In the genomic region with DNA sequence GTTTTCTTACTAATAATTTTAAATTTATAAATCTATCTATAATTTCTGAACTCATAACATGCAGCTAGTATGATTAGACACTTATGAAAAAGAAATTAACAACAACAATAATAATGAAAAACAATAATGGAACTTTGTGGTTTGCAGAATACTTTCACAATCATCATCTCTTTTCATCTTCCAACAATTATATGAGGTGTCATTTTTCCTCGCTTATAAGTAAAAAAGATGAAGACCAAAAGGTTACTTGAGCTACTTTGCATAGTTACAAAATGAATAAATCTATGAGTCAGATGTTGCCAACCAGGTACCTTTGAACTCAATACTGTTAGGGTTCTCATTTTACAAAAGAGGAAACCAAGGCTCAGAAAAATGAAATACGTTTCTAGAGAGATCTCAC, we compare ENCODE assay signal across 1 cellular context.
TF ChIP-seq lines count a peak whose summit lies in the region.

No MANE protein-coding gene starts in this region.

TF ChIP-seq in GM12878, 131 proteins besides CTCF, POLR2A, EP300 and RAD21 (continued from another document and continues in another):
- TF ChIP-seq, protein P1, sequence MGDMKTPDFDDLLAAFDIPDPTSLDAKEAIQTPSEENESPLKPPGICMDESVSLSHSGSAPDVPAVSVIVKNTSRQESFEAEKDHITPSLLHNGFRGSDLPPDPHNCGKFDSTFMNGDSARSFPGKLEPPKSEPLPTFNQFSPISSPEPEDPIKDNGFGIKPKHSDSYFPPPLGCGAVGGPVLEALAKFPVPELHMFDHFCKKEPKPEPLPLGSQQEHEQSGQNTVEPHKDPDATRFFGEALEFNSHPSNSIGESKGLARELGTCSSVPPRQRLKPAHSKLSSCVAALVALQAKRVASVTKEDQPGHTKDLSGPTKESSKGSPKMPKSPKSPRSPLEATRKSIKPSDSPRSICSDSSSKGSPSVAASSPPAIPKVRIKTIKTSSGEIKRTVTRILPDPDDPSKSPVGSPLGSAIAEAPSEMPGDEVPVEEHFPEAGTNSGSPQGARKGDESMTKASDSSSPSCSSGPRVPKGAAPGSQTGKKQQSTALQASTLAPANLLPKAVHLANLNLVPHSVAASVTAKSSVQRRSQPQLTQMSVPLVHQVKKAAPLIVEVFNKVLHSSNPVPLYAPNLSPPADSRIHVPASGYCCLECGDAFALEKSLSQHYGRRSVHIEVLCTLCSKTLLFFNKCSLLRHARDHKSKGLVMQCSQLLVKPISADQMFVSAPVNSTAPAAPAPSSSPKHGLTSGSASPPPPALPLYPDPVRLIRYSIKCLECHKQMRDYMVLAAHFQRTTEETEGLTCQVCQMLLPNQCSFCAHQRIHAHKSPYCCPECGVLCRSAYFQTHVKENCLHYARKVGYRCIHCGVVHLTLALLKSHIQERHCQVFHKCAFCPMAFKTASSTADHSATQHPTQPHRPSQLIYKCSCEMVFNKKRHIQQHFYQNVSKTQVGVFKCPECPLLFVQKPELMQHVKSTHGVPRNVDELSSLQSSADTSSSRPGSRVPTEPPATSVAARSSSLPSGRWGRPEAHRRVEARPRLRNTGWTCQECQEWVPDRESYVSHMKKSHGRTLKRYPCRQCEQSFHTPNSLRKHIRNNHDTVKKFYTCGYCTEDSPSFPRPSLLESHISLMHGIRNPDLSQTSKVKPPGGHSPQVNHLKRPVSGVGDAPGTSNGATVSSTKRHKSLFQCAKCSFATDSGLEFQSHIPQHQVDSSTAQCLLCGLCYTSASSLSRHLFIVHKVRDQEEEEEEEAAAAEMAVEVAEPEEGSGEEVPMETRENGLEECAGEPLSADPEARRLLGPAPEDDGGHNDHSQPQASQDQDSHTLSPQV (IDR thresholded peaks at IDR 0.05): no peak
- no peak for TF ChIP-seq SIN3A (IDR thresholded peaks at IDR 0.05; ENCODE audit: low read depth, low read length)
- TF ChIP-seq, protein P2, sequence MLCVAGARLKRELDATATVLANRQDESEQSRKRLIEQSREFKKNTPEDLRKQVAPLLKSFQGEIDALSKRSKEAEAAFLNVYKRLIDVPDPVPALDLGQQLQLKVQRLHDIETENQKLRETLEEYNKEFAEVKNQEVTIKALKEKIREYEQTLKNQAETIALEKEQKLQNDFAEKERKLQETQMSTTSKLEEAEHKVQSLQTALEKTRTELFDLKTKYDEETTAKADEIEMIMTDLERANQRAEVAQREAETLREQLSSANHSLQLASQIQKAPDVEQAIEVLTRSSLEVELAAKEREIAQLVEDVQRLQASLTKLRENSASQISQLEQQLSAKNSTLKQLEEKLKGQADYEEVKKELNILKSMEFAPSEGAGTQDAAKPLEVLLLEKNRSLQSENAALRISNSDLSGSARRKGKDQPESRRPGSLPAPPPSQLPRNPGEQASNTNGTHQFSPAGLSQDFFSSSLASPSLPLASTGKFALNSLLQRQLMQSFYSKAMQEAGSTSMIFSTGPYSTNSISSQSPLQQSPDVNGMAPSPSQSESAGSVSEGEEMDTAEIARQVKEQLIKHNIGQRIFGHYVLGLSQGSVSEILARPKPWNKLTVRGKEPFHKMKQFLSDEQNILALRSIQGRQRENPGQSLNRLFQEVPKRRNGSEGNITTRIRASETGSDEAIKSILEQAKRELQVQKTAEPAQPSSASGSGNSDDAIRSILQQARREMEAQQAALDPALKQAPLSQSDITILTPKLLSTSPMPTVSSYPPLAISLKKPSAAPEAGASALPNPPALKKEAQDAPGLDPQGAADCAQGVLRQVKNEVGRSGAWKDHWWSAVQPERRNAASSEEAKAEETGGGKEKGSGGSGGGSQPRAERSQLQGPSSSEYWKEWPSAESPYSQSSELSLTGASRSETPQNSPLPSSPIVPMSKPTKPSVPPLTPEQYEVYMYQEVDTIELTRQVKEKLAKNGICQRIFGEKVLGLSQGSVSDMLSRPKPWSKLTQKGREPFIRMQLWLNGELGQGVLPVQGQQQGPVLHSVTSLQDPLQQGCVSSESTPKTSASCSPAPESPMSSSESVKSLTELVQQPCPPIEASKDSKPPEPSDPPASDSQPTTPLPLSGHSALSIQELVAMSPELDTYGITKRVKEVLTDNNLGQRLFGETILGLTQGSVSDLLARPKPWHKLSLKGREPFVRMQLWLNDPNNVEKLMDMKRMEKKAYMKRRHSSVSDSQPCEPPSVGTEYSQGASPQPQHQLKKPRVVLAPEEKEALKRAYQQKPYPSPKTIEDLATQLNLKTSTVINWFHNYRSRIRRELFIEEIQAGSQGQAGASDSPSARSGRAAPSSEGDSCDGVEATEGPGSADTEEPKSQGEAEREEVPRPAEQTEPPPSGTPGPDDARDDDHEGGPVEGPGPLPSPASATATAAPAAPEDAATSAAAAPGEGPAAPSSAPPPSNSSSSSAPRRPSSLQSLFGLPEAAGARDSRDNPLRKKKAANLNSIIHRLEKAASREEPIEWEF (IDR thresholded peaks at IDR 0.05; ENCODE audit: insufficient replicate concordance, low read depth, low read length): no peak
- TF ChIP-seq SMARCA5 (IDR thresholded peaks at IDR 0.05): no peak
- TF ChIP-seq, protein P3, sequence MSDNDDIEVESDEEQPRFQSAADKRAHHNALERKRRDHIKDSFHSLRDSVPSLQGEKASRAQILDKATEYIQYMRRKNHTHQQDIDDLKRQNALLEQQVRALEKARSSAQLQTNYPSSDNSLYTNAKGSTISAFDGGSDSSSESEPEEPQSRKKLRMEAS (IDR thresholded peaks at IDR 0.05; ENCODE audit: low read depth, low read length): no peak
- TF ChIP-seq, protein P4, sequence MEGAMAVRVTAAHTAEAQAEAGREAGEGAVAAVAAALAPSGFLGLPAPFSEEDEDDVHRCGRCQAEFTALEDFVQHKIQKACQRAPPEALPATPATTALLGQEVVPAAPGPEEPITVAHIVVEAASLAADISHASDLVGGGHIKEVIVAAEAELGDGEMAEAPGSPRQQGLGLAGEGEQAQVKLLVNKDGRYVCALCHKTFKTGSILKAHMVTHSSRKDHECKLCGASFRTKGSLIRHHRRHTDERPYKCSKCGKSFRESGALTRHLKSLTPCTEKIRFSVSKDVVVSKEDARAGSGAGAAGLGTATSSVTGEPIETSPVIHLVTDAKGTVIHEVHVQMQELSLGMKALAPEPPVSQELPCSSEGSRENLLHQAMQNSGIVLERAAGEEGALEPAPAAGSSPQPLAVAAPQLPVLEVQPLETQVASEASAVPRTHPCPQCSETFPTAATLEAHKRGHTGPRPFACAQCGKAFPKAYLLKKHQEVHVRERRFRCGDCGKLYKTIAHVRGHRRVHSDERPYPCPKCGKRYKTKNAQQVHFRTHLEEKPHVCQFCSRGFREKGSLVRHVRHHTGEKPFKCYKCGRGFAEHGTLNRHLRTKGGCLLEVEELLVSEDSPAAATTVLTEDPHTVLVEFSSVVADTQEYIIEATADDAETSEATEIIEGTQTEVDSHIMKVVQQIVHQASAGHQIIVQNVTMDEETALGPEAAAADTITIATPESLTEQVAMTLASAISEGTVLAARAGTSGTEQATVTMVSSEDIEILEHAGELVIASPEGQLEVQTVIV (IDR thresholded peaks at IDR 0.05; ENCODE audit: borderline replicate concordance, partially characterized antibody): no peak
- TF ChIP-seq RELA (IDR thresholded peaks at IDR 0.05; ENCODE audit: borderline replicate concordance, partially characterized antibody): no peak
- TF ChIP-seq POU2F2 (IDR thresholded peaks at IDR 0.05; ENCODE audit: borderline replicate concordance, low read depth, low read length): peak; percentile 43; the same call in 1 of the 3 replicates
- TF ChIP-seq, protein P5, sequence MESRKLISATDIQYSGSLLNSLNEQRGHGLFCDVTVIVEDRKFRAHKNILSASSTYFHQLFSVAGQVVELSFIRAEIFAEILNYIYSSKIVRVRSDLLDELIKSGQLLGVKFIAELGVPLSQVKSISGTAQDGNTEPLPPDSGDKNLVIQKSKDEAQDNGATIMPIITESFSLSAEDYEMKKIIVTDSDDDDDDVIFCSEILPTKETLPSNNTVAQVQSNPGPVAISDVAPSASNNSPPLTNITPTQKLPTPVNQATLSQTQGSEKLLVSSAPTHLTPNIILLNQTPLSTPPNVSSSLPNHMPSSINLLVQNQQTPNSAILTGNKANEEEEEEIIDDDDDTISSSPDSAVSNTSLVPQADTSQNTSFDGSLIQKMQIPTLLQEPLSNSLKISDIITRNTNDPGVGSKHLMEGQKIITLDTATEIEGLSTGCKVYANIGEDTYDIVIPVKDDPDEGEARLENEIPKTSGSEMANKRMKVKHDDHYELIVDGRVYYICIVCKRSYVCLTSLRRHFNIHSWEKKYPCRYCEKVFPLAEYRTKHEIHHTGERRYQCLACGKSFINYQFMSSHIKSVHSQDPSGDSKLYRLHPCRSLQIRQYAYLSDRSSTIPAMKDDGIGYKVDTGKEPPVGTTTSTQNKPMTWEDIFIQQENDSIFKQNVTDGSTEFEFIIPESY (IDR thresholded peaks at IDR 0.05): no peak
- TF ChIP-seq, protein P6, sequence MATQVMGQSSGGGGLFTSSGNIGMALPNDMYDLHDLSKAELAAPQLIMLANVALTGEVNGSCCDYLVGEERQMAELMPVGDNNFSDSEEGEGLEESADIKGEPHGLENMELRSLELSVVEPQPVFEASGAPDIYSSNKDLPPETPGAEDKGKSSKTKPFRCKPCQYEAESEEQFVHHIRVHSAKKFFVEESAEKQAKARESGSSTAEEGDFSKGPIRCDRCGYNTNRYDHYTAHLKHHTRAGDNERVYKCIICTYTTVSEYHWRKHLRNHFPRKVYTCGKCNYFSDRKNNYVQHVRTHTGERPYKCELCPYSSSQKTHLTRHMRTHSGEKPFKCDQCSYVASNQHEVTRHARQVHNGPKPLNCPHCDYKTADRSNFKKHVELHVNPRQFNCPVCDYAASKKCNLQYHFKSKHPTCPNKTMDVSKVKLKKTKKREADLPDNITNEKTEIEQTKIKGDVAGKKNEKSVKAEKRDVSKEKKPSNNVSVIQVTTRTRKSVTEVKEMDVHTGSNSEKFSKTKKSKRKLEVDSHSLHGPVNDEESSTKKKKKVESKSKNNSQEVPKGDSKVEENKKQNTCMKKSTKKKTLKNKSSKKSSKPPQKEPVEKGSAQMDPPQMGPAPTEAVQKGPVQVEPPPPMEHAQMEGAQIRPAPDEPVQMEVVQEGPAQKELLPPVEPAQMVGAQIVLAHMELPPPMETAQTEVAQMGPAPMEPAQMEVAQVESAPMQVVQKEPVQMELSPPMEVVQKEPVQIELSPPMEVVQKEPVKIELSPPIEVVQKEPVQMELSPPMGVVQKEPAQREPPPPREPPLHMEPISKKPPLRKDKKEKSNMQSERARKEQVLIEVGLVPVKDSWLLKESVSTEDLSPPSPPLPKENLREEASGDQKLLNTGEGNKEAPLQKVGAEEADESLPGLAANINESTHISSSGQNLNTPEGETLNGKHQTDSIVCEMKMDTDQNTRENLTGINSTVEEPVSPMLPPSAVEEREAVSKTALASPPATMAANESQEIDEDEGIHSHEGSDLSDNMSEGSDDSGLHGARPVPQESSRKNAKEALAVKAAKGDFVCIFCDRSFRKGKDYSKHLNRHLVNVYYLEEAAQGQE (IDR thresholded peaks at IDR 0.05; ENCODE audit: low read depth, low read length): no peak
- TF ChIP-seq, protein P7, sequence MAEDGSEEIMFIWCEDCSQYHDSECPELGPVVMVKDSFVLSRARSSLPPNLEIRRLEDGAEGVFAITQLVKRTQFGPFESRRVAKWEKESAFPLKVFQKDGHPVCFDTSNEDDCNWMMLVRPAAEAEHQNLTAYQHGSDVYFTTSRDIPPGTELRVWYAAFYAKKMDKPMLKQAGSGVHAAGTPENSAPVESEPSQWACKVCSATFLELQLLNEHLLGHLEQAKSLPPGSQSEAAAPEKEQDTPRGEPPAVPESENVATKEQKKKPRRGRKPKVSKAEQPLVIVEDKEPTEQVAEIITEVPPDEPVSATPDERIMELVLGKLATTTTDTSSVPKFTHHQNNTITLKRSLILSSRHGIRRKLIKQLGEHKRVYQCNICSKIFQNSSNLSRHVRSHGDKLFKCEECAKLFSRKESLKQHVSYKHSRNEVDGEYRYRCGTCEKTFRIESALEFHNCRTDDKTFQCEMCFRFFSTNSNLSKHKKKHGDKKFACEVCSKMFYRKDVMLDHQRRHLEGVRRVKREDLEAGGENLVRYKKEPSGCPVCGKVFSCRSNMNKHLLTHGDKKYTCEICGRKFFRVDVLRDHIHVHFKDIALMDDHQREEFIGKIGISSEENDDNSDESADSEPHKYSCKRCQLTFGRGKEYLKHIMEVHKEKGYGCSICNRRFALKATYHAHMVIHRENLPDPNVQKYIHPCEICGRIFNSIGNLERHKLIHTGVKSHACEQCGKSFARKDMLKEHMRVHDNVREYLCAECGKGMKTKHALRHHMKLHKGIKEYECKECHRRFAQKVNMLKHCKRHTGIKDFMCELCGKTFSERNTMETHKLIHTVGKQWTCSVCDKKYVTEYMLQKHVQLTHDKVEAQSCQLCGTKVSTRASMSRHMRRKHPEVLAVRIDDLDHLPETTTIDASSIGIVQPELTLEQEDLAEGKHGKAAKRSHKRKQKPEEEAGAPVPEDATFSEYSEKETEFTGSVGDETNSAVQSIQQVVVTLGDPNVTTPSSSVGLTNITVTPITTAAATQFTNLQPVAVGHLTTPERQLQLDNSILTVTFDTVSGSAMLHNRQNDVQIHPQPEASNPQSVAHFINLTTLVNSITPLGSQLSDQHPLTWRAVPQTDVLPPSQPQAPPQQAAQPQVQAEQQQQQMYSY (CRISPR knock-in tag; IDR thresholded peaks at IDR 0.05): no peak
- TF ChIP-seq SMAD5 (IDR thresholded peaks at IDR 0.05; ENCODE audit: low read depth): no peak
- peak; percentile 90 for TF ChIP-seq RFX5 (IDR thresholded peaks at IDR 0.05; ENCODE audit: low read depth, low read length)
- no peak for TF ChIP-seq TAF1 (IDR thresholded peaks at IDR 0.05; ENCODE audit: borderline replicate concordance, low read depth, low read length)
- no peak for TF ChIP-seq NFXL1 (IDR thresholded peaks at IDR 0.05; ENCODE audit: borderline replicate concordance)
- TF ChIP-seq, protein P8, sequence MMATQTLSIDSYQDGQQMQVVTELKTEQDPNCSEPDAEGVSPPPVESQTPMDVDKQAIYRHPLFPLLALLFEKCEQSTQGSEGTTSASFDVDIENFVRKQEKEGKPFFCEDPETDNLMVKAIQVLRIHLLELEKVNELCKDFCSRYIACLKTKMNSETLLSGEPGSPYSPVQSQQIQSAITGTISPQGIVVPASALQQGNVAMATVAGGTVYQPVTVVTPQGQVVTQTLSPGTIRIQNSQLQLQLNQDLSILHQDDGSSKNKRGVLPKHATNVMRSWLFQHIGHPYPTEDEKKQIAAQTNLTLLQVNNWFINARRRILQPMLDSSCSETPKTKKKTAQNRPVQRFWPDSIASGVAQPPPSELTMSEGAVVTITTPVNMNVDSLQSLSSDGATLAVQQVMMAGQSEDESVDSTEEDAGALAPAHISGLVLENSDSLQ (IDR thresholded peaks at IDR 0.05): no peak
- TF ChIP-seq SMAD1 (IDR thresholded peaks at IDR 0.05; ENCODE audit: low read depth, partially characterized antibody): no peak
- TF ChIP-seq, protein P9, sequence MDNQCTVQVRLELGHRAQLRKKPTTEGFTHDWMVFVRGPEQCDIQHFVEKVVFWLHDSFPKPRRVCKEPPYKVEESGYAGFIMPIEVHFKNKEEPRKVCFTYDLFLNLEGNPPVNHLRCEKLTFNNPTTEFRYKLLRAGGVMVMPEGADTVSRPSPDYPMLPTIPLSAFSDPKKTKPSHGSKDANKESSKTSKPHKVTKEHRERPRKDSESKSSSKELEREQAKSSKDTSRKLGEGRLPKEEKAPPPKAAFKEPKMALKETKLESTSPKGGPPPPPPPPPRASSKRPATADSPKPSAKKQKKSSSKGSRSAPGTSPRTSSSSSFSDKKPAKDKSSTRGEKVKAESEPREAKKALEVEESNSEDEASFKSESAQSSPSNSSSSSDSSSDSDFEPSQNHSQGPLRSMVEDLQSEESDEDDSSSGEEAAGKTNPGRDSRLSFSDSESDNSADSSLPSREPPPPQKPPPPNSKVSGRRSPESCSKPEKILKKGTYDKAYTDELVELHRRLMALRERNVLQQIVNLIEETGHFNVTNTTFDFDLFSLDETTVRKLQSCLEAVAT (IDR thresholded peaks at IDR 0.05): no peak
- no peak for TF ChIP-seq SP1 (IDR thresholded peaks at IDR 0.05; ENCODE audit: low read depth, low read length)
